ENCODE assay signal across 1 cellular context in genomic region chr19:38975214-38975860, GRCh38.
TF ChIP-seq lines count a peak whose summit lies in the region.

TSS of gene FBXO17 (minus strand) at chr19:38975742. CDS start at chr19:38950319, 25,423 bp downstream.

TF ChIP-seq in HepG2, 621 proteins besides CTCF, POLR2A, EP300 and RAD21 (continued from another document and continues in another):
- TF ChIP-seq PAXIP1 (CRISPR knock-in tag; conservative IDR thresholded peaks at IDR 0.05) (no peak; the same call in 1 of the 2 replicates), ZFP41 (CRISPR knock-in tag; IDR thresholded peaks at IDR 0.05; ENCODE audit: borderline replicate concordance) (no peak), ZSCAN5A (CRISPR knock-in tag; IDR thresholded peaks at IDR 0.05; ENCODE audit: borderline replicate concordance) (no peak), ZNF672 (CRISPR knock-in tag; IDR thresholded peaks at IDR 0.05) (no peak), JDP2 (CRISPR knock-in tag; IDR thresholded peaks at IDR 0.05; ENCODE audit: borderline replicate concordance) (no peak; the same call in 1 of the 2 replicates), ZNF83 (CRISPR knock-in tag; IDR thresholded peaks at IDR 0.05; ENCODE audit: borderline replicate concordance) (no peak), CREB1 (IDR thresholded peaks at IDR 0.05) (no peak), CREB1 (CRISPR knock-in tag; IDR thresholded peaks at IDR 0.05) (no peak), SETDB1 (CRISPR knock-in tag; IDR thresholded peaks at IDR 0.05; ENCODE audit: borderline replicate concordance) (no peak), HNF4A (CRISPR knock-in tag; IDR thresholded peaks at IDR 0.05) (no peak), FOSL2 (CRISPR knock-in tag; IDR thresholded peaks at IDR 0.05) (no peak; the same call in 1 of the 2 replicates), ZNF501 (CRISPR knock-in tag; IDR thresholded peaks at IDR 0.05) (peak; percentile 55; the same call in 1 of the 2 replicates), GABPB1 (CRISPR knock-in tag; IDR thresholded peaks at IDR 0.05) (peak; percentile 64; the same call in 1 of the 2 replicates), CHD4 (IDR thresholded peaks at IDR 0.05; ENCODE audit: borderline replicate concordance, low read length) (no peak), ZNF790 (CRISPR knock-in tag; IDR thresholded peaks at IDR 0.05; ENCODE audit: borderline replicate concordance) (0 out of 2 replicates have a peak, but pooled peaks have one; percentile 33), ZNF333 (CRISPR knock-in tag; IDR thresholded peaks at IDR 0.05; ENCODE audit: borderline replicate concordance) (no peak), LBX2 (CRISPR knock-in tag; IDR thresholded peaks at IDR 0.05; ENCODE audit: borderline replicate concordance) (no peak), BATF2 (CRISPR knock-in tag; IDR thresholded peaks at IDR 0.05) (peak; percentile 54; the same call in 1 of the 2 replicates), TCF7L2 (IDR thresholded peaks at IDR 0.05; ENCODE audit: low read depth, low read length) (no peak), MED13 (CRISPR knock-in tag; IDR thresholded peaks at IDR 0.05) (no peak), SAP130 (CRISPR knock-in tag; IDR thresholded peaks at IDR 0.05; ENCODE audit: low read depth) (peak; percentile 62), NR2F2 (IDR thresholded peaks at IDR 0.05; ENCODE audit: borderline replicate concordance, low read depth) (no peak), NBN (conservative IDR thresholded peaks at IDR 0.05) (no peak), KLF16 (CRISPR knock-in tag; IDR thresholded peaks at IDR 0.05) (peak in 1 of 2 experiments; percentile 61; a peak in 1 of 4 replicates), ZMAT5 (CRISPR knock-in tag; IDR thresholded peaks at IDR 0.05; ENCODE audit: borderline replicate concordance, low read depth) (no peak), UBTF (CRISPR knock-in tag; IDR thresholded peaks at IDR 0.05) (peak; percentile 76; the same call in 1 of the 2 replicates), ZNF564 (CRISPR knock-in tag; IDR thresholded peaks at IDR 0.05) (no peak), POGK (CRISPR knock-in tag; conservative IDR thresholded peaks at IDR 0.05) (no peak), FOXO4 (CRISPR knock-in tag; conservative IDR thresholded peaks at IDR 0.05) (0 out of 2 replicates have a peak, but pooled peaks have one; percentile 66), REL (CRISPR knock-in tag; conservative IDR thresholded peaks at IDR 0.05) (no peak; the same call in 1 of the 2 replicates), ZNF10 (CRISPR knock-in tag; IDR thresholded peaks at IDR 0.05; ENCODE audit: borderline replicate concordance, low read depth) (no peak), MBNL3 (CRISPR knock-in tag; conservative IDR thresholded peaks at IDR 0.05) (no peak), EED (CRISPR knock-in tag; IDR thresholded peaks at IDR 0.05) (peak; percentile 52; the same call in 1 of the 2 replicates), ZSCAN22 (CRISPR knock-in tag; IDR thresholded peaks at IDR 0.05) (no peak), PHB2 (IDR thresholded peaks at IDR 0.05; ENCODE audit: partially characterized antibody) (no peak), RCOR2 (CRISPR knock-in tag; IDR thresholded peaks at IDR 0.05) (no peak), TERF1 (CRISPR knock-in tag; IDR thresholded peaks at IDR 0.05) (no peak), JARID2 (CRISPR knock-in tag; IDR thresholded peaks at IDR 0.05; ENCODE audit: insufficient replicate concordance) (no peak), HOXA7 (CRISPR knock-in tag; IDR thresholded peaks at IDR 0.05) (no peak), GMEB1 (CRISPR knock-in tag; IDR thresholded peaks at IDR 0.05; ENCODE audit: borderline replicate concordance) (no peak), ZNF230 (CRISPR knock-in tag; IDR thresholded peaks at IDR 0.05) (no peak), ZNF720 (CRISPR knock-in tag; IDR thresholded peaks at IDR 0.05) (no peak), ZNF703 (CRISPR knock-in tag; IDR thresholded peaks at IDR 0.05; ENCODE audit: borderline replicate concordance) (no peak), ZNF577 (CRISPR knock-in tag; IDR thresholded peaks at IDR 0.05; ENCODE audit: borderline replicate concordance, low read depth) (no peak), FOXK1 (CRISPR knock-in tag; IDR thresholded peaks at IDR 0.05; ENCODE audit: borderline replicate concordance, low read depth) (0 out of 2 replicates have a peak, but pooled peaks have one; percentile 34), NONO (IDR thresholded peaks at IDR 0.05) (no peak), NONO (CRISPR knock-in tag; conservative IDR thresholded peaks at IDR 0.05) (peak; percentile 72), ZNF691 (CRISPR knock-in tag; IDR thresholded peaks at IDR 0.05; ENCODE audit: borderline replicate concordance, low read depth) (no peak; the same call in 1 of the 2 replicates), AKAP8 (CRISPR knock-in tag; IDR thresholded peaks at IDR 0.05) (no peak)
